ENCODE assay signal across 3 cellular contexts in the genomic region with DNA sequence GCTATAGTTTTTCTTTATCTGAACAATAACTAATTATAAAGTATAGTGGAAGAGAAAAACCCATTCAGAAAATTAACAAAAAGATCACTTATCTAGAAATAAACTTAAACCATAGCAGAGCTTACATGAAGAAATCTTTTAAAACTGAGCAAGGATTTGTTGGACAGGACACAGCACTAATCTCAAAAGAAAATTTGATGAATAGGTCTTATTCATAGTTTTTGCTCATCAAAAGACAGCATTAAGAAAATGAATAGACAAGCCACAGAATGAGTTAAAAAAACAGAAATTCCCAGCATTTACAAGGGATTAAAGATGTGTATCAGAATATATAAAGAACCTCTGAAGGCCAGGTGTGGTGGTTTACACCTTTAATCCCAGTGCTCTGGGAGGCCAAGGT.
"Had no signal": no experiment of that assay in that cellular context is flagged by ENCODE, and none has a peak within 500 bp of the region (broad histone marks: within the 10 kb centered on the region; RNA-seq: fewer than 3 reads in every experiment).

No MANE protein-coding gene starts in this region.

- ATAC-seq: GM12878 had no signal

- DNase-seq: GDM1, GF-D8 had no signal

- H3K4me3 ChIP-seq: GM12878 had no signal
